ENCODE assay signal across 12 cellular contexts in genomic region chr7:99331002-99331401, GRCh38. TPM values are rescaled to one million over a fixed set of nuclear protein-coding genes. Genes with fewer than 3 reads are reported as not detected.
A peak's percentile ranks its signal among the peaks of the same experiment; 100 is the strongest.
DNase-seq lines count a peak whose midpoint lies in the region; ATAC-seq, FAIRE-seq and TF ChIP-seq lines count a peak whose summit lies in the region.
"Had no signal": no experiment of that assay in that cellular context is flagged by ENCODE, and none has a peak within 500 bp of the region (broad histone marks: within the 10 kb centered on the region; RNA-seq: fewer than 3 reads in every experiment).

No MANE protein-coding gene starts in this region.

- H3K27ac ChIP-seq in K562 (ENCODE audit: extremely low read depth, low read depth, low read length) (peak overlapping the region; percentile 85), osteoblast (ENCODE audit: low read depth, low read length) (peak overlapping the region; percentile 82)

- H3K4me3 Mint-ChIP-seq in Calu3 (ENCODE audit: low read depth, unreplicated experiment), result no peak overlapping the region
- H3K4me3 Mint-ChIP-seq: H9 had no signal

- intact Hi-C loops in Calu3 (cut with micrococcal nuclease; ENCODE audit: unreplicated experiment), result no loop called here
- intact Hi-C loops in K562 (cut with micrococcal nuclease), result no loop called here

- H3K9me3 Mint-ChIP-seq in Calu3 (ENCODE audit: low read depth, unreplicated experiment), result no peaks in the 10 kb centered on the region
- H3K9me3 Mint-ChIP-seq: H9 had no signal

- H3K27me3 Mint-ChIP-seq in Calu3 (ENCODE audit: unreplicated experiment), result no peaks in the 10 kb centered on the region

- H3K27me3 ChIP-seq in K562 (ENCODE audit: control insufficient read depth in 2 of 2, insufficient read depth in 2 of 2, low read length in 2 of 2) (no peaks in the 10 kb centered on the region), osteoblast (ENCODE audit: insufficient read depth, low read length) (no peaks in the 10 kb centered on the region)

- no peaks in the 10 kb centered on the region for H3K9me1 ChIP-seq in K562 (ENCODE audit: control insufficient read depth, insufficient read depth, low read length)

- H3K9me3 ChIP-seq in K562 (replicated peaks; ENCODE audit: control insufficient read depth, insufficient read depth, low read depth, low read length) (no peaks in the 10 kb centered on the region), osteoblast (ENCODE audit: low read depth, low read length) (no peaks in the 10 kb centered on the region)

- peak overlapping the region; percentile 53; the same call in 1 of the 2 replicates for H3K4me2 ChIP-seq in K562 (ENCODE audit: insufficient read depth, low read length)
- H3K4me2 ChIP-seq in osteoblast (ENCODE audit: insufficient read depth, low read length), result peak overlapping the region; percentile 61

- H3K79me2 ChIP-seq in K562 (ENCODE audit: control insufficient read depth, insufficient read depth, low read length) (peaks cover 79% of the 10 kb centered on the region), osteoblast (ENCODE audit: insufficient read depth, low read length) (peaks cover 91% of the 10 kb centered on the region)

- 0 out of 2 replicates have a peak overlapping the region, but pooled peaks have one; percentile 37 for H2AFZ ChIP-seq in K562 (ENCODE audit: low read depth, low read length)
- no peak overlapping the region for H2AFZ ChIP-seq in osteoblast (ENCODE audit: low read length)

- POLR2A ChIA-PET in K562 (lab: Yijun Ruan, JAX), result interaction anchor here (0.6 kb wide), 2 partner anchors 41 to 289 kb away, joined by 3 read pairs; no protein-coding TSS in a partner anchor

- BruUV-seq in Calu3 (replicated peaks; lab: Mats Ljungman, UMichigan) (no TSS peak), K562 (replicated peaks; lab: Mats Ljungman, UMichigan) (no TSS peak)

- peaks cover 7% of the 10 kb centered on the region for H3K4me1 Mint-ChIP-seq in Calu3 (ENCODE audit: low read depth, unreplicated experiment)

- peaks cover 16 to 36% of the 10 kb centered on the region in 2 experiments for H3K4me1 ChIP-seq in K562 (replicated peaks in 1 of 2; ENCODE audit: control insufficient read depth in 2 of 2, insufficient read depth in 2 of 2, low read length in 2 of 2)
- H3K4me1 ChIP-seq in osteoblast (ENCODE audit: insufficient read depth, low read length), result peaks cover 31% of the 10 kb centered on the region

- no peak for TF ChIP-seq RAD21 in K562 (CRISPR knock-in tag; conservative IDR thresholded peaks at IDR 0.05 in 1 of 2, IDR thresholded peaks at IDR 0.05 in 1 of 2)

- FAIRE-seq in K562 (lab: Jason Lieb, UNC) (no peak), urothelium cell line (lab: Jason Lieb, UNC) (no peak)

- in situ Hi-C loops in K562 (cut with MboI), result no loop called here

- H3K4me3 ChIP-seq in K562, result no peak overlapping the region
- no peak overlapping the region for H3K4me3 ChIP-seq in osteoblast (ENCODE audit: insufficient read depth, low read length)
- H3K4me3 ChIP-seq: skin epidermis had no signal

- peak overlapping the region; percentile 92 for H3K27ac Mint-ChIP-seq in Calu3 (ENCODE audit: unreplicated experiment)

- H3K36me3 Mint-ChIP-seq in Calu3 (ENCODE audit: insufficient read depth, unreplicated experiment), result peaks cover 50% of the 10 kb centered on the region

- 52% methylated on average over 2 of the region's 2 CpGs for WGBS in K562 (ENCODE audit: insufficient coverage, low coverage, missing lambda C conversion rate)

- TF ChIP-seq CTCF in Calu3 (IDR thresholded peaks at IDR 0.05; ENCODE audit: unreplicated experiment) (no peak), K562 (IDR thresholded peaks at IDR 0.05 in 2 of 3, conservative IDR thresholded peaks at IDR 0.05 in 1 of 3; ENCODE audit: insufficient read depth in 2 of 3, low read depth in 1 of 3, low read length in 3 of 3) (no peak), osteoblast (IDR thresholded peaks at IDR 0.05; ENCODE audit: extremely low read depth, low read depth, low read length) (no peak)

- no peak for TF ChIP-seq POLR2A in K562 (conservative IDR thresholded peaks at IDR 0.05)

- TF ChIP-seq EP300 in K562 (IDR thresholded peaks at IDR 0.05; ENCODE audit: low read length), result no peak

- ATAC-seq in K562, result peak; percentile 10; the same call in 2 of the 3 replicates
- no peak for ATAC-seq in GM21717 (IDR thresholded peaks at IDR 0.05; ENCODE audit: unreplicated experiment)
- no peak for ATAC-seq in GM18502 (IDR thresholded peaks at IDR 0.05; ENCODE audit: poor library complexity, unreplicated experiment)

- H3K9ac ChIP-seq in K562 (ENCODE audit: insufficient read depth in 1 of 2, low read depth in 2 of 2, low read length in 2 of 2), result peak overlapping the region; percentile 66; a peak in 3 of 4 replicates

- CTCF ChIA-PET in Calu3 (lab: Charles Lee) (interaction anchor here (0.8 kb wide), 1 partner anchor 21 kb away, joined by 3 read pairs; no protein-coding TSS in a partner anchor), K562 (lab: Yijun Ruan, JAX; ENCODE audit: low intra/inter-chr PET ratio) (no interaction called here)

- DNase-seq in Calu3 (no peak), LHCN-M2 (ENCODE audit: low read depth) (peak; percentile 34), K562 (ENCODE audit: extremely low read depth in 1 of 4, low spot score in 3 of 4) (no peak), osteoblast (ENCODE audit: insufficient read length, low spot score, missing footprints) (no peak), urothelium cell line (ENCODE audit: low spot score) (no peak)
- DNase-seq: H9, NCI-H1092 treated with DMSO at 0.1 percent for 48 hours had no signal

- H3K36me3 ChIP-seq in K562 (ENCODE audit: control insufficient read depth, insufficient read depth, low read length) (peaks cover 43% of the 10 kb centered on the region), osteoblast (ENCODE audit: insufficient read depth, low read length) (peaks cover 27% of the 10 kb centered on the region)

- no peaks in the 10 kb centered on the region for H4K20me1 ChIP-seq in K562 (replicated peaks; ENCODE audit: control insufficient read depth, insufficient read depth, low read length)
- H4K20me1 ChIP-seq in osteoblast (ENCODE audit: insufficient read depth, low read length), result peaks cover 38% of the 10 kb centered on the region

RNA-seq across cellular contexts. Expression of gene ARPC1A, which starts 5.3 kb away (rescaled TPM):
- total RNA-seq in Calu3 (2022), result 146 TPM in 2 replicates
- 321 and 332 TPM in 2 replicates for total RNA-seq in LHCN-M2 (2014; rRNA removed)
- polyA plus RNA-seq in LHCN-M2 (2012), result 286 TPM
- 32.7 and 51.7 TPM in 2 replicates for total RNA-seq in K562 (2011; cell fraction: chromatin; rRNA removed; ENCODE audit: low replicate concordance)
- 40.7 and 42.2 TPM in 2 replicates for total RNA-seq in K562 (2011; cell fraction: nucleolus; rRNA removed)
- total RNA-seq in K562 (2011; cell fraction: nucleoplasm; rRNA removed), result 40.5 and 61.6 TPM in 2 replicates
- total RNA-seq in K562 (2014; rRNA removed), result 55.6 and 87.2 TPM in 2 replicates
- total RNA-seq in K562 (2014; rRNA removed; fragmentation: Illumina TruSeq; extraction: Trizol), result 75.4 and 83.0 TPM in 2 replicates
- 78.7 and 86.1 TPM in 2 replicates for total RNA-seq in K562 (2015; rRNA removed; fragmentation: Illumina TruSeq; extraction: Trizol)
- total RNA-seq in K562 (2021), result 120 and 121 TPM in 2 replicates
- polyA plus RNA-seq in K562 (2011; rRNA removed), result 39.5 and 41.9 TPM in 2 replicates
- polyA plus RNA-seq in K562 (2011; cell fraction: cytosol; rRNA removed), result 61.5 and 87.8 TPM in 2 replicates
- 44.9 and 61.3 TPM in 2 replicates for polyA plus RNA-seq in K562 (2011; cell fraction: nucleus; rRNA removed)
- 108 and 132 TPM in 2 replicates for polyA plus RNA-seq in K562 (2012)
- 96.4 and 107 TPM in 2 replicates for polyA plus RNA-seq in K562 (2014; fragmentation: Illumina TruSeq; extraction: Trizol)
- polyA plus RNA-seq in K562 (2014; fragmentation: Nextera tagmentation; extraction: Ambion mirVana), result 100 to 1,000 TPM; 130 to 151 TPM
- 74.6 and 75.7 TPM in 2 replicates for polyA plus RNA-seq in K562 (2014; rRNA removed)
- polyA minus RNA-seq in K562 (2011; rRNA and poly(A)+ RNA removed), result 42.0 and 57.7 TPM in 2 replicates
- polyA minus RNA-seq in K562 (2011; cell fraction: cytosol; rRNA and poly(A)+ RNA removed), result 31.2 and 36.7 TPM in 2 replicates
- 20.7 and 21.9 TPM in 2 replicates for polyA minus RNA-seq in K562 (2011; cell fraction: nucleus; rRNA and poly(A)+ RNA removed)
- total RNA-seq in osteoblast, result 132 and 158 TPM in 2 replicates

RNA-seq across cellular contexts. Expression of gene ARPC1B, which starts 43.5 kb away (rescaled TPM):
- total RNA-seq in Calu3 (2022), result 107 and 108 TPM in 2 replicates
- 487 and 807 TPM in 2 replicates for total RNA-seq in LHCN-M2 (2014; rRNA removed)
- 567 TPM for polyA plus RNA-seq in LHCN-M2 (2012)
- 99.9 and 272 TPM in 2 replicates for total RNA-seq in K562 (2011; cell fraction: chromatin; rRNA removed; ENCODE audit: low replicate concordance)
- 195 and 204 TPM in 2 replicates for total RNA-seq in K562 (2011; cell fraction: nucleolus; rRNA removed)
- 146 and 192 TPM in 2 replicates for total RNA-seq in K562 (2011; cell fraction: nucleoplasm; rRNA removed)
- 357 and 436 TPM in 2 replicates for total RNA-seq in K562 (2014; rRNA removed)
- 77.8 and 81.5 TPM in 2 replicates for total RNA-seq in K562 (2014; rRNA removed; fragmentation: Illumina TruSeq; extraction: Trizol)
- 216 and 235 TPM in 2 replicates for total RNA-seq in K562 (2015; rRNA removed; fragmentation: Illumina TruSeq; extraction: Trizol)
- 187 and 221 TPM in 2 replicates for total RNA-seq in K562 (2021)
- polyA plus RNA-seq in K562 (2011; rRNA removed), result 211 and 213 TPM in 2 replicates
- 307 and 633 TPM in 2 replicates for polyA plus RNA-seq in K562 (2011; cell fraction: cytosol; rRNA removed)
- 159 and 253 TPM in 2 replicates for polyA plus RNA-seq in K562 (2011; cell fraction: nucleus; rRNA removed)
- 510 and 518 TPM in 2 replicates for polyA plus RNA-seq in K562 (2012)
- 93.3 and 345 TPM in 2 replicates for polyA plus RNA-seq in K562 (2014; fragmentation: Illumina TruSeq; extraction: Trizol)
- 10 to 100 TPM in 1 of 2 experiments, 1 to 10 TPM in 1; 6.7 to 38.7 TPM for polyA plus RNA-seq in K562 (2014; fragmentation: Nextera tagmentation; extraction: Ambion mirVana)
- polyA plus RNA-seq in K562 (2014; rRNA removed), result 308 and 407 TPM in 2 replicates
- polyA minus RNA-seq in K562 (2011; rRNA and poly(A)+ RNA removed), result 59.3 and 102 TPM in 2 replicates
- polyA minus RNA-seq in K562 (2011; cell fraction: cytosol; rRNA and poly(A)+ RNA removed), result 118 and 133 TPM in 2 replicates
- 73.5 and 76.2 TPM in 2 replicates for polyA minus RNA-seq in K562 (2011; cell fraction: nucleus; rRNA and poly(A)+ RNA removed)
- 248 and 273 TPM in 2 replicates for total RNA-seq in osteoblast

RNA-seq across cellular contexts. Expression of gene MYH16, which starts 58.4 kb away (rescaled TPM):
- total RNA-seq in Calu3 (2022), result 0.61 and 0.97 TPM in 2 replicates
- not detected in 2 replicates for total RNA-seq in LHCN-M2 (2014; rRNA removed)
- polyA plus RNA-seq in LHCN-M2 (2012), result not detected
- not detected in 2 replicates for total RNA-seq in K562 (2011; cell fraction: chromatin; rRNA removed; ENCODE audit: low replicate concordance)
- not detected in 2 replicates for total RNA-seq in K562 (2011; cell fraction: nucleolus; rRNA removed)
- total RNA-seq in K562 (2011; cell fraction: nucleoplasm; rRNA removed), result not detected in 2 replicates
- total RNA-seq in K562 (2014; rRNA removed), result not detected in 2 replicates
- total RNA-seq in K562 (2014; rRNA removed; fragmentation: Illumina TruSeq; extraction: Trizol), result not detected in 2 replicates
- total RNA-seq in K562 (2015; rRNA removed; fragmentation: Illumina TruSeq; extraction: Trizol), result not detected in 2 replicates
- total RNA-seq in K562 (2021), result not detected in 2 replicates
- not detected in 2 replicates for polyA plus RNA-seq in K562 (2011; rRNA removed)
- polyA plus RNA-seq in K562 (2011; cell fraction: cytosol; rRNA removed), result 0.01 TPM in 1 of 2 replicates, not detected in the other
- 0.27 TPM in 1 of 2 replicates, not detected in the other for polyA plus RNA-seq in K562 (2011; cell fraction: nucleus; rRNA removed)
- 0.12 TPM in 1 of 2 replicates, not detected in the other for polyA plus RNA-seq in K562 (2012)
- not detected in 2 replicates for polyA plus RNA-seq in K562 (2014; fragmentation: Illumina TruSeq; extraction: Trizol)
- polyA plus RNA-seq in K562 (2014; fragmentation: Nextera tagmentation; extraction: Ambion mirVana), result not detected
- polyA plus RNA-seq in K562 (2014; rRNA removed), result 0.09 and 0.23 TPM in 2 replicates
- not detected in 2 replicates for polyA minus RNA-seq in K562 (2011; rRNA and poly(A)+ RNA removed)
- polyA minus RNA-seq in K562 (2011; cell fraction: cytosol; rRNA and poly(A)+ RNA removed), result not detected in 2 replicates
- not detected in 2 replicates for polyA minus RNA-seq in K562 (2011; cell fraction: nucleus; rRNA and poly(A)+ RNA removed)
- total RNA-seq in osteoblast, result under 0.01 TPM in 1 of 2 replicates, not detected in the other
- total RNA-seq: fibroblast of villous mesenchyme, H9, lung microvascular endothelial cell had no signal
